8 cellular contexts compared by ENCODE assay signal in genomic region chr9:101738566-101739183, GRCh38.
DNase-seq lines count a peak whose midpoint lies in the region; ATAC-seq and TF ChIP-seq lines count a peak whose summit lies in the region.

Gene GRIN3A, minus strand, starts transcription at chr9:101738647. Its CDS starts 668 bp downstream, at chr9:101737979.

- TF ChIP-seq CTCF in VCaP (conservative IDR thresholded peaks at IDR 0.05), result peak; percentile 87

- H3K27me3 Mint-ChIP-seq in activated naive CD4-positive, alpha-beta T cell treated with anti-CD3 and anti-CD28 coated beads, Interleukin-2, amount 10 ng/mL, durations not matched to agents 7 days and 5 days, result peaks cover 47% of the 10 kb centered on the region
- H3K27me3 Mint-ChIP-seq in stimulated activated naive CD8-positive, alpha-beta T cell treated with anti-CD3 and anti-CD28 coated beads, Interleukin-15, amount 100 ng/mL, for 72 hours, result peaks cover 67% of the 10 kb centered on the region

- H3K4me1 Mint-ChIP-seq in activated naive CD4-positive, alpha-beta T cell treated with anti-CD3 and anti-CD28 coated beads, Interleukin-2, amount 10 ng/mL, durations not matched to agents 7 days and 5 days, result peaks cover 3% of the 10 kb centered on the region
- peaks cover 6% of the 10 kb centered on the region for H3K4me1 Mint-ChIP-seq in stimulated activated naive CD8-positive, alpha-beta T cell treated with anti-CD3 and anti-CD28 coated beads, Interleukin-15, amount 100 ng/mL, for 72 hours

- CTCF ChIA-PET in activated naive CD4-positive, alpha-beta T cell treated with anti-CD3 and anti-CD28 coated beads, Interleukin-2, amount 10 ng/mL, durations not matched to agents 7 days and 5 days (lab: Charles Lee), result no interaction called here

- H3K4me3 Mint-ChIP-seq in activated naive CD4-positive, alpha-beta T cell treated with anti-CD3 and anti-CD28 coated beads, Interleukin-2, amount 10 ng/mL, durations not matched to agents 7 days and 5 days, result peak within 1 kb of the TSS; percentile 27
- H3K4me3 Mint-ChIP-seq in stimulated activated naive CD8-positive, alpha-beta T cell treated with anti-CD3 and anti-CD28 coated beads, Interleukin-15, amount 100 ng/mL, for 72 hours, result peak within 1 kb of the TSS; percentile 59 to 81

- no peak for ATAC-seq in stimulated activated naive CD8-positive, alpha-beta T cell treated with anti-CD3 and anti-CD28 coated beads, Interleukin-15, amount 100 ng/mL, for 72 hours
- no peak for ATAC-seq in GM18870 (IDR thresholded peaks at IDR 0.05; ENCODE audit: unreplicated experiment)
- no peak for ATAC-seq in GM21619 (IDR thresholded peaks at IDR 0.05; ENCODE audit: unreplicated experiment)
- no peak for ATAC-seq in HG03039 (IDR thresholded peaks at IDR 0.05; ENCODE audit: unreplicated experiment)

- no peak for DNase-seq in activated naive CD4-positive, alpha-beta T cell treated with anti-CD3 and anti-CD28 coated beads, Interleukin-2, amount 10 ng/mL, durations not matched to agents 7 days and 5 days
- DNase-seq in activated naive CD4-positive, alpha-beta T cell treated with Interleukin-2 at 50 U/mL for 16 hours, result no peak
- peak; percentile 38 for DNase-seq in iPS-NIHi7 (ENCODE audit: extremely low spot score)
- no peak for DNase-seq in stimulated activated naive CD8-positive, alpha-beta T cell treated with anti-CD3 and anti-CD28 coated beads, Interleukin-15, amount 100 ng/mL, for 72 hours

- H3K27ac ChIP-seq in VCaP, result peak within 1 kb of the TSS; percentile 56

- no peaks in the 10 kb centered on the region for H3K36me3 Mint-ChIP-seq in activated naive CD4-positive, alpha-beta T cell treated with anti-CD3 and anti-CD28 coated beads, Interleukin-2, amount 10 ng/mL, durations not matched to agents 7 days and 5 days

- H3K9me3 Mint-ChIP-seq in activated naive CD4-positive, alpha-beta T cell treated with anti-CD3 and anti-CD28 coated beads, Interleukin-2, amount 10 ng/mL, durations not matched to agents 7 days and 5 days, result no peaks in the 10 kb centered on the region
- H3K9me3 Mint-ChIP-seq in stimulated activated naive CD8-positive, alpha-beta T cell treated with anti-CD3 and anti-CD28 coated beads, Interleukin-15, amount 100 ng/mL, for 72 hours, result peaks cover 0 to 7% of the 10 kb centered on the region in 2 donors

- H3K27ac Mint-ChIP-seq in activated naive CD4-positive, alpha-beta T cell treated with anti-CD3 and anti-CD28 coated beads, Interleukin-2, amount 10 ng/mL, durations not matched to agents 7 days and 5 days, result no peak within 1 kb of the TSS
- no peak within 1 kb of the TSS for H3K27ac Mint-ChIP-seq in stimulated activated naive CD8-positive, alpha-beta T cell treated with anti-CD3 and anti-CD28 coated beads, Interleukin-15, amount 100 ng/mL, for 72 hours
